ENCODE assay signal across 10 cellular contexts in genomic region chr11:57303990-57304579, GRCh38. TPM values are rescaled to one million over a fixed set of nuclear protein-coding genes. Genes with fewer than 3 reads are reported as not detected.
A peak's percentile ranks its signal among the peaks of the same experiment; 100 is the strongest.
DNase-seq lines count a peak whose midpoint lies in the region; ATAC-seq and TF ChIP-seq lines count a peak whose summit lies in the region.
"Had no signal": no experiment of that assay in that cellular context is flagged by ENCODE, and none has a peak within 500 bp of the region (broad histone marks: within the 10 kb centered on the region; RNA-seq: fewer than 3 reads in every experiment).

No MANE protein-coding gene starts in this region.

- H3K27ac Mint-ChIP-seq in stimulated activated effector memory CD8-positive, alpha-beta T cell treated with anti-CD3 and anti-CD28 coated beads, Interleukin-12 subunit alpha, Interleukin-12 subunit beta, amount 100 ng/mL, for 72 hours = peak overlapping the region; percentile 58
- H3K27ac Mint-ChIP-seq: activated CD4-positive, alpha-beta memory T cell treated with anti-CD3 and anti-CD28 coated beads, Interleukin-2, amount 10 ng/mL, durations not matched to agents 7 days and 5 days had no signal

- peaks cover 8% of the 10 kb centered on the region for H3K36me3 Mint-ChIP-seq in stimulated activated effector memory CD8-positive, alpha-beta T cell treated with anti-CD3 and anti-CD28 coated beads, Interleukin-12 subunit alpha, Interleukin-12 subunit beta, amount 100 ng/mL, for 72 hours

- no peak overlapping the region for H3K4me3 Mint-ChIP-seq in stimulated activated effector memory CD8-positive, alpha-beta T cell treated with anti-CD3 and anti-CD28 coated beads, Interleukin-12 subunit alpha, Interleukin-12 subunit beta, amount 100 ng/mL, for 72 hours
- H3K4me3 Mint-ChIP-seq: activated CD4-positive, alpha-beta memory T cell treated with anti-CD3 and anti-CD28 coated beads, Interleukin-2, amount 10 ng/mL, durations not matched to agents 7 days and 5 days had no signal

- H3K4me3 ChIP-seq in fibroblast of the aortic adventitia (ENCODE audit: low read depth, low read length) = no peak overlapping the region
- H3K4me3 ChIP-seq: PC-9 had no signal

- ATAC-seq in stimulated activated effector memory CD8-positive, alpha-beta T cell treated with anti-CD3 and anti-CD28 coated beads, Interleukin-12 subunit alpha, Interleukin-12 subunit beta, amount 100 ng/mL, for 72 hours = no peak
- ATAC-seq in HG02870 (IDR thresholded peaks at IDR 0.05; ENCODE audit: unreplicated experiment) = no peak

- peaks cover 17% of the 10 kb centered on the region for H3K4me1 Mint-ChIP-seq in stimulated activated effector memory CD8-positive, alpha-beta T cell treated with anti-CD3 and anti-CD28 coated beads, Interleukin-12 subunit alpha, Interleukin-12 subunit beta, amount 100 ng/mL, for 72 hours
- H3K4me1 Mint-ChIP-seq: activated CD4-positive, alpha-beta memory T cell treated with anti-CD3 and anti-CD28 coated beads, Interleukin-2, amount 10 ng/mL, durations not matched to agents 7 days and 5 days had no signal

- DNase-seq in HUDEP-2 (lab: John Stamatoyannopoulos, UW; ENCODE audit: unreplicated experiment in 76 of 76) = peak in 61 of 76 experiments; percentile 11 to 74 (median 45)
- DNase-seq in RPMI8226 = peak; percentile 43
- DNase-seq in fibroblast of the aortic adventitia (ENCODE audit: low read depth) = peak; percentile 62
- DNase-seq in stimulated activated effector memory CD8-positive, alpha-beta T cell treated with anti-CD3 and anti-CD28 coated beads, Interleukin-12 subunit alpha, Interleukin-12 subunit beta, amount 100 ng/mL, for 72 hours (ENCODE audit: low spot score in 2 of 2) = no peak
- no peak for DNase-seq in effector CD4-positive, alpha-beta T cell
- no peak for DNase-seq in G401 (ENCODE audit: low spot score)
- DNase-seq: activated CD4-positive, alpha-beta memory T cell treated with anti-CD3 and anti-CD28 coated beads, Interleukin-2, amount 10 ng/mL, durations not matched to agents 7 days and 5 days; central memory CD4-positive, alpha-beta T cell had no signal

- in situ Hi-C loops in G401 (cut with HindIII; ENCODE audit: low sequenced_read_pairs) = no loop called here

- H3K9me3 Mint-ChIP-seq in stimulated activated effector memory CD8-positive, alpha-beta T cell treated with anti-CD3 and anti-CD28 coated beads, Interleukin-12 subunit alpha, Interleukin-12 subunit beta, amount 100 ng/mL, for 72 hours = peaks cover 3% of the 10 kb centered on the region
- H3K9me3 Mint-ChIP-seq: activated CD4-positive, alpha-beta memory T cell treated with anti-CD3 and anti-CD28 coated beads, Interleukin-2, amount 10 ng/mL, durations not matched to agents 7 days and 5 days had no signal

- no peak for TF ChIP-seq CTCF in fibroblast of the aortic adventitia (IDR thresholded peaks at IDR 0.05; ENCODE audit: insufficient read depth, low read length)

RNA-seq across cellular contexts. Expression of gene TNKS1BP1, which starts 20.7 kb away (rescaled TPM):
- 70.0 and 108 TPM in 2 replicates for total RNA-seq in fibroblast of the aortic adventitia (ENCODE audit: low replicate concordance)
- 36.0 and 46.3 TPM in 2 replicates for total RNA-seq in G401 (2014; rRNA removed; shearing (Covaris generic))

RNA-seq across cellular contexts. Expression of gene SSRP1, which starts 31.6 kb away (rescaled TPM):
- total RNA-seq in fibroblast of the aortic adventitia (ENCODE audit: low replicate concordance) = 60.7 and 83.2 TPM in 2 replicates
- 194 and 208 TPM in 2 replicates for total RNA-seq in G401 (2014; rRNA removed; shearing (Covaris generic))

RNA-seq across cellular contexts. Expression of gene P2RX3, which starts 34.1 kb away (rescaled TPM):
- not detected in 2 replicates for total RNA-seq in fibroblast of the aortic adventitia (ENCODE audit: low replicate concordance)
- 7.1 and 11.4 TPM in 2 replicates for total RNA-seq in G401 (2014; rRNA removed; shearing (Covaris generic))
- total RNA-seq: activated CD4-positive, alpha-beta memory T cell treated with anti-CD3 and anti-CD28 coated beads, Interleukin-2, amount 10 ng/mL, durations not matched to agents 7 days and 5 days; PC-9 had no signal

Comparison
In these comparisons a context has a peak if more than half of its experiments do, and no peak if none do; other contexts are left out.
1. DNase-seq: peak in HUDEP-2 (61 of 76), RPMI8226 (single experiment) and fibroblast of the aortic adventitia (single experiment); none in stimulated activated effector memory CD8-positive, alpha-beta T cell treated with anti-CD3 and anti-CD28 coated beads, Interleukin-12 subunit alpha, Interleukin-12 subunit beta, amount 100 ng/mL, for 72 hours (0 of 2), effector CD4-positive, alpha-beta T cell (single experiment) and G401 (single experiment).